Comparison of ENCODE assay signal across 10 cellular contexts in genomic region chr17:73196500-73196899, GRCh38. TPM values are rescaled to one million over a fixed set of nuclear protein-coding genes. Genes with fewer than 3 reads are reported as not detected.
DNase-seq lines count a peak whose midpoint lies in the region; ATAC-seq and TF ChIP-seq lines count a peak whose summit lies in the region.
"Had no signal": no experiment of that assay in that cellular context is flagged by ENCODE, and none has a peak within 500 bp of the region (broad histone marks: within the 10 kb centered on the region; RNA-seq: fewer than 3 reads in every experiment).

No MANE protein-coding gene starts in this region.

- intact Hi-C loops in activated CD4-positive, alpha-beta memory T cell treated with anti-CD3 and anti-CD28 coated beads for 36 hours (cut with micrococcal nuclease) = no loop called here

- H3K27ac Mint-ChIP-seq in activated CD4-positive, alpha-beta memory T cell treated with anti-CD3 and anti-CD28 coated beads for 36 hours = no peak overlapping the region

- H3K36me3 Mint-ChIP-seq in activated CD4-positive, alpha-beta memory T cell treated with anti-CD3 and anti-CD28 coated beads for 36 hours = peaks cover 44% of the 10 kb centered on the region

- H3K4me3 Mint-ChIP-seq in activated CD4-positive, alpha-beta memory T cell treated with anti-CD3 and anti-CD28 coated beads for 36 hours = no peak overlapping the region

- peaks cover 22% of the 10 kb centered on the region for H3K4me1 Mint-ChIP-seq in activated CD4-positive, alpha-beta memory T cell treated with anti-CD3 and anti-CD28 coated beads for 36 hours (ENCODE audit: low read depth)

- no peak overlapping the region for H3K27ac ChIP-seq in foreskin keratinocyte

- no peaks in the 10 kb centered on the region for H3K9me3 Mint-ChIP-seq in activated CD4-positive, alpha-beta memory T cell treated with anti-CD3 and anti-CD28 coated beads for 36 hours

- peak; percentile 62 for TF ChIP-seq CTCF in foreskin keratinocyte (conservative IDR thresholded peaks at IDR 0.05)
- peak; percentile 60 for TF ChIP-seq CTCF in retinal pigment epithelial cell (conservative IDR thresholded peaks at IDR 0.05; ENCODE audit: low read depth, low read length)

- H3K27me3 ChIP-seq in foreskin keratinocyte = no peaks in the 10 kb centered on the region

- POLR2A ChIA-PET in activated CD4-positive, alpha-beta memory T cell treated with anti-CD3 and anti-CD28 coated beads for 36 hours (lab: Charles Lee) = interaction anchor here (0.6 to 1.0 kb wide), 2 partner anchors 35 to 111 kb away, joined by 4 to 9 read pairs; a partner anchor contains a TSS

- ATAC-seq in foreskin keratinocyte = peak; percentile 38
- no peak for ATAC-seq in HG02678 (IDR thresholded peaks at IDR 0.05; ENCODE audit: unreplicated experiment)
- ATAC-seq: Panc1 had no signal

- H3K4me3 ChIP-seq in retinal pigment epithelial cell (ENCODE audit: low read length) = no peak overlapping the region

- peaks cover 7% of the 10 kb centered on the region for H3K4me1 ChIP-seq in foreskin keratinocyte

- H3K27me3 Mint-ChIP-seq in activated CD4-positive, alpha-beta memory T cell treated with anti-CD3 and anti-CD28 coated beads for 36 hours = no peaks in the 10 kb centered on the region

- DNase-seq in HT-29 (ENCODE audit: low spot score) = peak; percentile 65
- peak; percentile 32 for DNase-seq in RPMI7951 (ENCODE audit: low read depth)
- DNase-seq in foreskin keratinocyte = no peak
- no peak for DNase-seq in retinal pigment epithelial cell (ENCODE audit: low read depth)
- DNase-seq in OCI-M2 (lab: John Stamatoyannopoulos, UW; ENCODE audit: unreplicated experiment) = no peak
- DNase-seq in SW480 (ENCODE audit: low spot score) = no peak
- DNase-seq in activated CD4-positive, alpha-beta memory T cell treated with anti-CD3 and anti-CD28 coated beads for 36 hours = no peak
- DNase-seq: HCEC 1CT had no signal

- CTCF ChIA-PET in activated CD4-positive, alpha-beta memory T cell treated with anti-CD3 and anti-CD28 coated beads for 36 hours (lab: Charles Lee) = interaction anchor here (0.8 to 1.2 kb wide), 3 partner anchors 31 to 471 kb away, joined by 3 to 4 read pairs (median 3); no protein-coding TSS in a partner anchor

RNA-seq across cellular contexts. Expression of gene COG1, which starts 3.6 kb away (rescaled TPM):
- total RNA-seq in HT-29 (2014; rRNA removed; shearing (Covaris generic)) = 16.3 and 23.0 TPM in 2 replicates
- 11.4 and 18.3 TPM in 2 replicates for total RNA-seq in RPMI7951 (2014; rRNA removed; shearing (Covaris generic))
- 17.0 and 17.6 TPM in 2 replicates for total RNA-seq in foreskin keratinocyte
- polyA plus RNA-seq in foreskin keratinocyte = 15.1 and 17.9 TPM in 2 replicates
- total RNA-seq in activated CD4-positive, alpha-beta memory T cell treated with anti-CD3 and anti-CD28 coated beads for 36 hours = 10 to 100 TPM; 29.8 to 30.6 TPM

RNA-seq across cellular contexts. Expression of gene SSTR2, which starts 31.7 kb away (rescaled TPM):
- total RNA-seq in HT-29 (2014; rRNA removed; shearing (Covaris generic)) = not detected in 2 replicates
- under 0.01 TPM in 2 replicates for total RNA-seq in RPMI7951 (2014; rRNA removed; shearing (Covaris generic))
- not detected in 2 replicates for total RNA-seq in foreskin keratinocyte
- polyA plus RNA-seq in foreskin keratinocyte = not detected in 2 replicates
- under 1 TPM; 0.05 to 0.24 TPM for total RNA-seq in activated CD4-positive, alpha-beta memory T cell treated with anti-CD3 and anti-CD28 coated beads for 36 hours

Comparison
In these comparisons a context has a peak if more than half of its experiments do, and no peak if none do; other contexts are left out.
1. DNase-seq: peak in HT-29 (single experiment) and RPMI7951 (single experiment); none in foreskin keratinocyte (0 of 2), retinal pigment epithelial cell (single experiment), OCI-M2 (single experiment), SW480 (single experiment) and activated CD4-positive, alpha-beta memory T cell treated with anti-CD3 and anti-CD28 coated beads for 36 hours (single experiment).